13 cellular contexts compared by ENCODE assay signal in genomic region chr3:159761826-159762225, GRCh38.
DNase-seq lines count a peak whose midpoint lies in the region; ATAC-seq, FAIRE-seq and TF ChIP-seq lines count a peak whose summit lies in the region.
"Had no signal": no experiment of that assay in that cellular context is flagged by ENCODE, and none has a peak within 500 bp of the region (broad histone marks: within the 10 kb centered on the region; RNA-seq: fewer than 3 reads in every experiment).

No MANE protein-coding gene starts in this region.

- H3K27ac ChIP-seq in A549 (peak overlapping the region; percentile 95 to 96), HUES48 (ENCODE audit: low read depth, low read length) (no peak overlapping the region), endodermal cell (ENCODE audit: low read depth, low read length) (no peak overlapping the region), osteoblast (ENCODE audit: low read depth, low read length) (peak overlapping the region; percentile 93)
- H3K27ac ChIP-seq: C4-2B had no signal

- H3K9me3 Mint-ChIP-seq in endodermal cell: peaks cover 4% of the 10 kb centered on the region

- H3K27me3 ChIP-seq in HUES48 (ENCODE audit: control insufficient read depth, insufficient read depth, low read length): no peaks in the 10 kb centered on the region; the same call in 1 of the 2 replicates
- H3K27me3 ChIP-seq in endodermal cell (ENCODE audit: control insufficient read depth, insufficient read depth, low read length, poor library complexity, severe bottlenecking): no peaks in the 10 kb centered on the region
- H3K27me3 ChIP-seq in osteoblast (ENCODE audit: insufficient read depth, low read length): no peaks in the 10 kb centered on the region
- H3K27me3 ChIP-seq: thyroid gland had no signal

- H3K4me3 ChIP-seq in A549 (peak overlapping the region; percentile 94), HUES48 (ENCODE audit: low read depth, low read length) (peak overlapping the region; percentile 76; the same call in 1 of the 2 replicates), endodermal cell (ENCODE audit: low read length) (no peak overlapping the region), osteoblast (ENCODE audit: insufficient read depth, low read length) (no peak overlapping the region)
- H3K4me3 ChIP-seq: thyroid gland had no signal

- H2AFZ ChIP-seq in osteoblast (ENCODE audit: low read length): no peak overlapping the region

- FAIRE-seq in A549 (lab: Jason Lieb, UNC): no peak
- FAIRE-seq: endometrium had no signal

- H3K4me3 Mint-ChIP-seq in endodermal cell: peak overlapping the region; percentile 82

- TF ChIP-seq EP300 in A549 (IDR thresholded peaks at IDR 0.05): no peak

- peak overlapping the region; percentile 81 for H3K4me2 ChIP-seq in A549
- peak overlapping the region; percentile 85 for H3K4me2 ChIP-seq in osteoblast (ENCODE audit: insufficient read depth, low read length)

- peaks cover 23% of the 10 kb centered on the region for H3K4me1 Mint-ChIP-seq in endodermal cell

- no peak for TF ChIP-seq POLR2A in A549 (IDR thresholded peaks at IDR 0.05; ENCODE audit: low read length)
- TF ChIP-seq POLR2A in erythroblast (IDR thresholded peaks at IDR 0.05; ENCODE audit: low read length): no peak

- no peaks in the 10 kb centered on the region for H4K20me1 ChIP-seq in osteoblast (ENCODE audit: insufficient read depth, low read length)

- POLR2A ChIA-PET in A549 (lab: Yijun Ruan, JAX): interaction anchor here (1.1 to 2.8 kb wide), 3 partner anchors 29 to 127 kb away, joined by 3 to 16 read pairs (median 5); no protein-coding TSS in a partner anchor

- ATAC-seq in A549 (no peak), GM18858 (IDR thresholded peaks at IDR 0.05; ENCODE audit: unreplicated experiment) (no peak)

- peaks cover 12% of the 10 kb centered on the region for H3K79me2 ChIP-seq in osteoblast (ENCODE audit: insufficient read depth, low read length)

- H3K9me3 ChIP-seq in A549 (no peaks in the 10 kb centered on the region), HUES48 (ENCODE audit: control insufficient read depth, insufficient read depth, low read length) (no peaks in the 10 kb centered on the region), endodermal cell (ENCODE audit: control insufficient read depth, low read length) (peaks cover 5% of the 10 kb centered on the region), osteoblast (ENCODE audit: low read depth, low read length) (no peaks in the 10 kb centered on the region)
- H3K9me3 ChIP-seq: thyroid gland had no signal

- TF ChIP-seq RAD21 in A549 (conservative IDR thresholded peaks at IDR 0.05 in 1 of 2, IDR thresholded peaks at IDR 0.05 in 1 of 2): no peak

- CTCF ChIA-PET in A549 (lab: Yijun Ruan, JAX): interaction anchor here (0.6 to 1.6 kb wide), 4 partner anchors 29 to 152 kb away, joined by 3 to 14 read pairs (median 4); no protein-coding TSS in a partner anchor

- H3K36me3 ChIP-seq in HUES48 (ENCODE audit: control insufficient read depth, insufficient read depth, low read length) (no peaks in the 10 kb centered on the region), endodermal cell (ENCODE audit: control insufficient read depth, insufficient read depth, low read length) (no peaks in the 10 kb centered on the region), osteoblast (ENCODE audit: insufficient read depth, low read length) (no peaks in the 10 kb centered on the region)
- H3K36me3 ChIP-seq: thyroid gland had no signal

- H3K27me3 Mint-ChIP-seq in endodermal cell (ENCODE audit: insufficient read depth): peaks cover 28% of the 10 kb centered on the region

- DNase-seq in A549 (ENCODE audit: low read depth in 1 of 2, low spot score in 1 of 2) (no peak), endodermal cell (no peak), osteoblast (ENCODE audit: insufficient read length, low spot score, missing footprints) (no peak), foreskin melanocyte (no peak), NCI-H1105 (lab: John Stamatoyannopoulos, UW) (no peak), erythroblast (lab: John Stamatoyannopoulos, UW) (no peak)
- DNase-seq: NCI-H1930, T1000 had no signal

- H3K4me1 ChIP-seq in A549 (peaks cover 37% of the 10 kb centered on the region), HUES48 (ENCODE audit: control insufficient read depth, insufficient read depth, low read length) (peaks cover 30% of the 10 kb centered on the region), endodermal cell (ENCODE audit: control insufficient read depth, insufficient read depth, low read length) (peaks cover 14% of the 10 kb centered on the region), osteoblast (ENCODE audit: insufficient read depth, low read length) (peaks cover 26% of the 10 kb centered on the region)

- H3K9ac ChIP-seq in HUES48 (ENCODE audit: low read depth, low read length): no peak overlapping the region
- no peak overlapping the region for H3K9ac ChIP-seq in endodermal cell (ENCODE audit: extremely low read depth, low read length, poor library complexity, severe bottlenecking)

- H3K27ac Mint-ChIP-seq in endodermal cell: no peak overlapping the region

- TF ChIP-seq CTCF in A549 (IDR thresholded peaks at IDR 0.05): no peak
- no peak for TF ChIP-seq CTCF in endodermal cell (conservative IDR thresholded peaks at IDR 0.05)
- TF ChIP-seq CTCF in osteoblast (IDR thresholded peaks at IDR 0.05; ENCODE audit: extremely low read depth, low read depth, low read length): no peak

- peaks cover 1% of the 10 kb centered on the region for H3K36me3 Mint-ChIP-seq in endodermal cell (ENCODE audit: low read depth)

- 40% methylated on average over 2 of the region's 2 CpGs for WGBS in A549 (ENCODE audit: missing lambda C conversion rate)
- WGBS in endodermal cell (ENCODE audit: insufficient coverage in 1 of 2, insufficient read length in 1 of 2), 2 experiments: 83 to 93% methylated on average over 1 to 2 of the region's 2 CpGs

TF ChIP-seq in A549, 52 proteins besides CTCF, POLR2A, EP300 and RAD21:
- TF ChIP-seq KDM1A (IDR thresholded peaks at IDR 0.05; ENCODE audit: low read depth) (no peak), BCL3 (IDR thresholded peaks at IDR 0.05) (no peak), RFX5 (IDR thresholded peaks at IDR 0.05) (no peak), CHD4 (IDR thresholded peaks at IDR 0.05; ENCODE audit: borderline replicate concordance) (no peak), GATA3 (IDR thresholded peaks at IDR 0.05; ENCODE audit: borderline replicate concordance) (no peak), CHD2 (IDR thresholded peaks at IDR 0.05; ENCODE audit: low read length, partially characterized antibody) (no peak), NR3C1 (IDR thresholded peaks at IDR 0.05) (no peak), MYC (IDR thresholded peaks at IDR 0.05; ENCODE audit: borderline replicate concordance, low read length) (no peak), HEYL (CRISPR knock-in tag; IDR thresholded peaks at IDR 0.05) (no peak), POLR2AphosphoS2 (conservative IDR thresholded peaks at IDR 0.05; ENCODE audit: low read length) (no peak), JUN (IDR thresholded peaks at IDR 0.05) (no peak), BHLHE40 (IDR thresholded peaks at IDR 0.05; ENCODE audit: low read depth, low read length) (no peak), EHF (CRISPR knock-in tag; IDR thresholded peaks at IDR 0.05) (no peak; the same call in 1 of the 2 replicates)
TF ChIP-seq in A549: peak in this region for 0.

Comparison
In these comparisons a context has a peak if more than half of its experiments do, and no peak if none do; other contexts are left out.
1. H3K27ac ChIP-seq: peak in A549 (2 of 2) and osteoblast (single experiment); none in HUES48 (single experiment) and endodermal cell (single experiment).
2. H3K4me3 ChIP-seq: peak in A549 (single experiment) and HUES48 (single experiment); none in endodermal cell (single experiment) and osteoblast (single experiment).